In the genomic region with DNA sequence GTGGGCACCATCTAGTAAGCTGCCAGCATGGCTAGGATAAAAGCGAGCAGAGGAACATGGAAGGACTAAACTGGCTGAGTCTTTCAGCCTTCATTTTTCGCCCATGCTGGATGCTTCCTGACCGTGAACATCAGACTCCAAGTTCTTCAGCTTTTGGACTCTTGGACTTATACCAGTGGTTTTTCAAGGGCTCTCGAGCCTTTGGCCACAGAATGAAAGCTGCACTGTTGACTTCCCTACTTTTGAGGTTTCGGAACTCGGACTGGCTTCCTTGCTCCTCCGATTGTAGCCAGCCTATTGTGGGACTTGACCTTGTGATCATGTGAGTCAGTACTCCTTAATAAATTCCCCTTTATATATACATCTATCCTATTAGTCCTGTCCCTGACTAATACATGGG, we compare ENCODE assay signal across 7 cellular contexts.
"Had no signal": no experiment of that assay in that cellular context is flagged by ENCODE, and none has a peak within 500 bp of the region (broad histone marks: within the 10 kb centered on the region; RNA-seq: fewer than 3 reads in every experiment).

No MANE protein-coding gene starts in this region.

- H3K36me3 Mint-ChIP-seq: IgD-negative memory B cell had no signal

- H3K4me1 Mint-ChIP-seq: IgD-negative memory B cell had no signal

- H3K27ac Mint-ChIP-seq: IgD-negative memory B cell had no signal

- H3K4me3 Mint-ChIP-seq: IgD-negative memory B cell had no signal

- H3K27me3 Mint-ChIP-seq: IgD-negative memory B cell had no signal

- DNase-seq: GM23248, GOT3, H7, HCEC 1CT had no signal

- H3K9ac ChIP-seq: GM23248 had no signal

- H3K27ac ChIP-seq: GM23248, HL-60 had no signal

- H2AFZ ChIP-seq: GM23248 had no signal

- H3K4me3 ChIP-seq: GM23248 had no signal

- ATAC-seq: HepG2 had no signal
